In genomic region chr1:37828410-37829074, GRCh38 we compare ENCODE assay signal across 19 cellular contexts.
"Had no signal": no experiment of that assay in that cellular context is flagged by ENCODE, and none has a peak within 500 bp of the region (broad histone marks: within the 10 kb centered on the region; RNA-seq: fewer than 3 reads in every experiment).

No MANE protein-coding gene starts in this region.

- ATAC-seq: activated CD8-positive, alpha-beta memory T cell treated with anti-CD3 and anti-CD28 coated beads, Interleukin-2, amount 10 ng/mL, durations not matched to agents 7 days and 5 days had no signal

- DNase-seq: activated B cell treated with CpG ODN at 0.5 μM for 24 hours; activated CD4-positive, alpha-beta T cell treated with anti-CD3 and anti-CD28 coated beads for 1 hour; activated CD4-positive, alpha-beta T cell treated with anti-CD3 and anti-CD28 coated beads, Interleukin-2, amount 10 ng/mL, durations not matched to agents 24 days and 14 days; activated CD4-positive, alpha-beta T cell treated with anti-CD3 and anti-CD28 coated beads, Interleukin-2, amount 50 U/mL, for 48 hours; activated CD8-positive, alpha-beta memory T cell treated with anti-CD3 and anti-CD28 coated beads, Interleukin-2, amount 10 ng/mL, durations not matched to agents 7 days and 5 days; activated effector memory CD4-positive, alpha-beta T cell treated with anti-CD3 and anti-CD28 coated beads, Interleukin-2, amount 50 U/mL, for 16 hours; activated naive CD4-positive, alpha-beta T cell treated with anti-CD3 and anti-CD28 coated beads for 36 hours; activated T-cell treated with anti-CD3 and anti-CD28 coated beads, Interleukin-2, amount 50 U/mL, for 24 hours; amygdala; KG1; NCI-H1092; NCI-H1417; NCI-H1930; NCI-H2107; NCI-H446; NCI-H524; SIG-M5; T-helper 2 cell; T1000 had no signal
